Comparison of ENCODE assay signal across 15 cellular contexts in genomic region chr2:200929334-200930249, GRCh38. TPM values are rescaled to one million over a fixed set of nuclear protein-coding genes. Genes with fewer than 3 reads are reported as not detected.
A peak's percentile ranks its signal among the peaks of the same experiment; 100 is the strongest.
DNase-seq lines count a peak whose midpoint lies in the region; ATAC-seq and TF ChIP-seq lines count a peak whose summit lies in the region.
"Had no signal": no experiment of that assay in that cellular context is flagged by ENCODE, and none has a peak within 500 bp of the region (broad histone marks: within the 10 kb centered on the region; RNA-seq: fewer than 3 reads in every experiment).

No MANE protein-coding gene starts in this region.

- H3K27me3 ChIP-seq in osteoblast (ENCODE audit: insufficient read depth, low read length) (no peaks in the 10 kb centered on the region), ovary (no peaks in the 10 kb centered on the region)
- H3K27me3 ChIP-seq: testis had no signal

- H3K4me1 ChIP-seq in osteoblast (ENCODE audit: insufficient read depth, low read length) (peaks cover 9% of the 10 kb centered on the region), ovary (ENCODE audit: insufficient read depth) (no peaks in the 10 kb centered on the region)
- H3K4me1 ChIP-seq: HAP-1, testis had no signal

- H3K4me1 Mint-ChIP-seq in activated T-cell treated with anti-CD3 and anti-CD28 coated beads, Interleukin-2, amount 50 U/mL, for 4 hours (ENCODE audit: low read depth), result peaks cover 14% of the 10 kb centered on the region
- H3K4me1 Mint-ChIP-seq in chondrocyte (ENCODE audit: low read depth), result peaks cover 17% of the 10 kb centered on the region

- no peaks in the 10 kb centered on the region for H3K27me3 Mint-ChIP-seq in activated T-cell treated with anti-CD3 and anti-CD28 coated beads, Interleukin-2, amount 50 U/mL, for 4 hours (ENCODE audit: low read depth)
- no peaks in the 10 kb centered on the region for H3K27me3 Mint-ChIP-seq in chondrocyte (ENCODE audit: low read depth)

- H3K79me2 ChIP-seq in osteoblast (ENCODE audit: insufficient read depth, low read length), result no peaks in the 10 kb centered on the region

- H3K9me3 Mint-ChIP-seq in activated T-cell treated with anti-CD3 and anti-CD28 coated beads, Interleukin-2, amount 50 U/mL, for 4 hours, result no peaks in the 10 kb centered on the region
- H3K9me3 Mint-ChIP-seq in chondrocyte (ENCODE audit: low read depth), result no peaks in the 10 kb centered on the region

- TF ChIP-seq EP300 in ovary (IDR thresholded peaks at IDR 0.05), result no peak

- DNase-seq in activated T-cell treated with anti-CD3 and anti-CD28 coated beads, Interleukin-2, amount 50 U/mL, for 4 hours, result no peak
- DNase-seq in activated T-cell treated with anti-CD3 and anti-CD28 coated beads, Interleukin-2, amount 50 U/mL, for 48 hours, result no peak
- DNase-seq in RKO (ENCODE audit: low spot score) (peak; percentile 66), chondrocyte (ENCODE audit: low spot score) (no peak), osteoblast (ENCODE audit: insufficient read length, low spot score, missing footprints) (peak; percentile 32), ovary (no peak)
- no peak for DNase-seq in activated CD4-positive, alpha-beta T cell treated with anti-CD3 and anti-CD28 coated beads, Interleukin-2, amount 50 U/mL, for 1 hour
- DNase-seq: KG1; NCI-H146; NCI-H526; stimulated activated CD4-positive, alpha-beta T cell treated with anti-CD3 and anti-CD28 coated beads, Interleukin-12 subunit alpha, Interleukin-12 subunit beta, amount 100 ng/mL, for 4 hours; T-helper 9 cell; testis had no signal

- TF ChIP-seq CTCF in chondrocyte (IDR thresholded peaks at IDR 0.05), result no peak
- TF ChIP-seq CTCF in osteoblast (IDR thresholded peaks at IDR 0.05; ENCODE audit: extremely low read depth, low read depth, low read length), result no peak
- no peak for TF ChIP-seq CTCF in ovary (IDR thresholded peaks at IDR 0.05)

- no peak overlapping the region for H3K4me3 Mint-ChIP-seq in activated T-cell treated with anti-CD3 and anti-CD28 coated beads, Interleukin-2, amount 50 U/mL, for 4 hours
- no peak overlapping the region for H3K4me3 Mint-ChIP-seq in chondrocyte (ENCODE audit: unreplicated experiment)

- H3K27ac Mint-ChIP-seq in chondrocyte (ENCODE audit: unreplicated experiment), result peak overlapping the region; percentile 30

- WGBS in ovary, 3 donors, result 62 to 81% (median 72%) methylated on average over 2 of the region's 2 CpGs

- H3K36me3 ChIP-seq in osteoblast (ENCODE audit: insufficient read depth, low read length), result peaks cover 27% of the 10 kb centered on the region
- H3K36me3 ChIP-seq in ovary, result no peaks in the 10 kb centered on the region

- H2AFZ ChIP-seq in osteoblast (ENCODE audit: low read length), result no peak overlapping the region

- H3K4me2 ChIP-seq in osteoblast (ENCODE audit: insufficient read depth, low read length), result no peak overlapping the region

- H3K27ac ChIP-seq in osteoblast (ENCODE audit: low read depth, low read length) (no peak overlapping the region), ovary (no peak overlapping the region)
- H3K27ac ChIP-seq: testis had no signal

- intact Hi-C loops in ovary (cut with DNase I), result loop anchor here in 1 of 4 donors (10.0 kb wide), 1 partner anchor 65 kb away; no protein-coding TSS in a partner anchor

- H3K36me3 Mint-ChIP-seq in activated T-cell treated with anti-CD3 and anti-CD28 coated beads, Interleukin-2, amount 50 U/mL, for 4 hours (ENCODE audit: insufficient read depth), result peaks cover 25% of the 10 kb centered on the region
- H3K36me3 Mint-ChIP-seq in chondrocyte (ENCODE audit: low read depth), result peaks cover 15% of the 10 kb centered on the region

- no peak for TF ChIP-seq POLR2A in ovary (IDR thresholded peaks at IDR 0.05)

- ATAC-seq in activated T-cell treated with anti-CD3 and anti-CD28 coated beads, Interleukin-2, amount 50 U/mL, for 4 hours, result peak; percentile 82 to 85
- no peak for ATAC-seq in GM18511 (IDR thresholded peaks at IDR 0.05; ENCODE audit: unreplicated experiment)

- H3K9me3 ChIP-seq in osteoblast (ENCODE audit: low read depth, low read length) (no peaks in the 10 kb centered on the region), ovary (no peaks in the 10 kb centered on the region)
- H3K9me3 ChIP-seq: HAP-1, testis had no signal

- no peaks in the 10 kb centered on the region for H4K20me1 ChIP-seq in osteoblast (ENCODE audit: insufficient read depth, low read length)

- H3K4me3 ChIP-seq in osteoblast (ENCODE audit: insufficient read depth, low read length), result no peak overlapping the region
- no peak overlapping the region for H3K4me3 ChIP-seq in ovary
- H3K4me3 ChIP-seq: HAP-1, testis had no signal

RNA-seq across cellular contexts. Expression of gene ORC2, which starts 33.9 kb away (rescaled TPM):
- 10 to 100 TPM; 42.7 to 52.4 (median 45.9) TPM for total RNA-seq in activated T-cell treated with anti-CD3 and anti-CD28 coated beads, Interleukin-2, amount 50 U/mL, for 4 hours
- total RNA-seq in chondrocyte, result 19.2 to 35.6 TPM (median 19.8 TPM) in 3 replicates
- total RNA-seq in osteoblast, result 13.0 and 14.5 TPM in 2 replicates
- total RNA-seq in ovary, result 10 to 100 TPM; 12.8 to 31.4 (median 29.0) TPM
- polyA plus RNA-seq in ovary, result 10 to 100 TPM in 1 of 2 donors, 1 to 10 TPM in 1; 9.8 to 20.5 TPM

RNA-seq across cellular contexts. Expression of gene NIF3L1, which starts 40.4 kb away (rescaled TPM):
- total RNA-seq in activated T-cell treated with anti-CD3 and anti-CD28 coated beads, Interleukin-2, amount 50 U/mL, for 4 hours, result 10 to 100 TPM; 18.1 to 25.2 (median 23.6) TPM
- total RNA-seq in chondrocyte, result 14.8 to 22.2 TPM (median 17.5 TPM) in 3 replicates
- total RNA-seq in osteoblast, result 20.0 and 22.1 TPM in 2 replicates
- 10 to 100 TPM; 12.8 to 19.8 (median 16.4) TPM for total RNA-seq in ovary
- polyA plus RNA-seq in ovary, result 10 to 100 TPM; 22.4 to 29.6 TPM

RNA-seq across cellular contexts. Expression of gene PPIL3, which starts 40.7 kb away (rescaled TPM):
- 10 to 100 TPM; 24.1 to 49.3 (median 30.2) TPM for total RNA-seq in activated T-cell treated with anti-CD3 and anti-CD28 coated beads, Interleukin-2, amount 50 U/mL, for 4 hours
- total RNA-seq in chondrocyte (34.8 to 41.2 TPM (median 37.1 TPM) in 3 replicates), osteoblast (45.2 and 51.6 TPM in 2 replicates), ovary (10 to 100 TPM; 19.1 to 50.9 (median 38.2) TPM)
- 10 to 100 TPM; 38.4 to 64.7 TPM for polyA plus RNA-seq in ovary

Comparison
In these comparisons a context has a peak if more than half of its experiments do, and no peak if none do; other contexts are left out.
1. DNase-seq: peak in RKO (single experiment) and osteoblast (single experiment); none in activated T-cell treated with anti-CD3 and anti-CD28 coated beads, Interleukin-2, amount 50 U/mL, for 4 hours (single experiment), activated T-cell treated with anti-CD3 and anti-CD28 coated beads, Interleukin-2, amount 50 U/mL, for 48 hours (0 of 2), chondrocyte (single experiment), ovary (0 of 5) and activated CD4-positive, alpha-beta T cell treated with anti-CD3 and anti-CD28 coated beads, Interleukin-2, amount 50 U/mL, for 1 hour (single experiment).